In the genomic region with DNA sequence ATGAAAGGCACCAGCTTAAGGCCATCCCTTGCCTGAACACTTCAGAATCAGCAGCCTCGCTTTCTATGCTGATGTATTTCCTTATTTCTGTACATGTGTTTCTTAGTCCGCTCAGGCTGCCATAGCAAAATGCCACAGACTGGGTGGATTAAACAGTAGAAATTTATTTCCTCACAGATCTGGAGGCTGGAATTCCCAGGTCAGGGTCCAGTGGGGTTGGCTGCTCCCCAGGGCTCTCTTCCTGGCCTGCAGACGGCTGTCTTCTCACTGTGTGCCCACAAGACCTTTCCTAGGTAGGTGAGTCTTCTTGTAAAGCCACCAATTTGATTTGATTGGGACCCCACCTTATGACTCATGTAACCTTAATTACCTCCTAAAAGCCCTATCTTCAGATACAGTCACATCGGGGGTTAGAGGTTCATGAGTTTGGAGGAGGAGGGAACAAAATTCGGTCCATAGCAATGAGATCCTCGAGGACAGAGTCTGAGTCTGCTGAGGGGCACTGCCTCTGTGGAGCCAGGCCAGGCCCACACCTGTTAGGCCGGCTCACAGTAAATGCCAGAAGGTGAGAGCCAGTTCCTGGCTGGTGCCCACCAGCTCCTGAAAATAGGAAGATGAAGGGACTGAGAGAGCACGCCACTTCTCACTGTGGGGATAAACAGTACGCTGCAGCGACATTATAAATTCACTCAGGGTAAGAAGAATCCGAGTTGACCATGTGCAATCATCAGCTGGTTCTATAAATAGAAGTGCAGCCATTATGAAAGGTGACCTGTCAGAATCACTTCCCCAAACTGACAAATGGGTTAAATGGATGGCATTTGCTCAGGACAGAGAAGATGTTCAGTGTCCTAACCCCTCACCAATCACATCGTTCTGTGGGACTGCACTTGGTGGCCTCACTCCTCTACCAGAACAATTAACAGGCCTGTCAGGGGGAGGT, we compare ENCODE assay signal across 20 cellular contexts. TPM values are rescaled to one million over a fixed set of nuclear protein-coding genes. Genes with fewer than 3 reads are reported as not detected.
DNase-seq lines count a peak whose midpoint lies in the region; ATAC-seq, FAIRE-seq and TF ChIP-seq lines count a peak whose summit lies in the region.
"Had no signal": no experiment of that assay in that cellular context is flagged by ENCODE, and none has a peak within 500 bp of the region (broad histone marks: within the 10 kb centered on the region; RNA-seq: fewer than 3 reads in every experiment).

No MANE protein-coding gene starts in this region.

- no peaks in the 10 kb centered on the region for H4K20me1 ChIP-seq in keratinocyte (ENCODE audit: control insufficient read depth, extremely low read depth, insufficient read depth, low read length)

- no peaks in the 10 kb centered on the region for H3K9me1 ChIP-seq in keratinocyte (ENCODE audit: control insufficient read depth, extremely low read depth, insufficient read depth, low read length)

- H3K9me3 ChIP-seq in keratinocyte (ENCODE audit: control insufficient read depth, low read depth, low read length), result no peaks in the 10 kb centered on the region
- H3K9me3 ChIP-seq: adrenal gland had no signal

- peak; percentile 14 for DNase-seq in SIG-M5 treated with dmso at 0.1 percent for 504 hours (lab: John Stamatoyannopoulos, UW; ENCODE audit: unreplicated experiment)
- DNase-seq in SIG-M5 (lab: John Stamatoyannopoulos, UW), result no peak
- peak; percentile 83 for DNase-seq in NOMO-1 treated with DMSO at 0.1 percent for 48 hours (lab: John Stamatoyannopoulos, UW; ENCODE audit: unreplicated experiment)
- no peak for DNase-seq in keratinocyte (ENCODE audit: low read depth, low spot score)
- DNase-seq in T-helper 2 cell, result no peak
- DNase-seq in NCI-H1694 treated with DMSO at 0.1 percent for 48 hours (lab: John Stamatoyannopoulos, UW), result no peak
- no peak for DNase-seq in AML-193 (lab: John Stamatoyannopoulos, UW)
- DNase-seq: activated CD4-positive, alpha-beta T cell treated with anti-CD3 and anti-CD28 coated beads for 48 hours; activated T-cell treated with anti-CD3 and anti-CD28 coated beads, Interleukin-2, amount 50 U/mL, for 48 hours; adrenal gland; CD4-positive, CD25-positive, alpha-beta regulatory T cell; cerebellar nuclear complex; erythroblast; heart right ventricle; left ventricle myocardium superior; stimulated activated naive CD8-positive, alpha-beta T cell treated with anti-CD3 and anti-CD28 coated beads, Interleukin-15, amount 100 ng/mL, for 72 hours had no signal

- H2AFZ ChIP-seq in keratinocyte (ENCODE audit: control insufficient read depth, low read length), result no peak overlapping the region

- no peaks in the 10 kb centered on the region for H3K27me3 ChIP-seq in keratinocyte (ENCODE audit: control insufficient read depth, extremely low read depth, insufficient read depth, low read length)
- H3K27me3 ChIP-seq: adrenal gland had no signal

- H3K36me3 ChIP-seq in keratinocyte (ENCODE audit: control insufficient read depth in 2 of 2, extremely low read depth in 1 of 2, insufficient read depth in 2 of 2, low read length in 2 of 2), result no peaks in the 10 kb centered on the region
- H3K36me3 ChIP-seq: adrenal gland, heart right ventricle had no signal

- H3K4me1 ChIP-seq in keratinocyte (ENCODE audit: control insufficient read depth, extremely low read depth, insufficient read depth, low read length), result peaks cover 12% of the 10 kb centered on the region
- H3K4me1 ChIP-seq: adrenal gland, heart right ventricle had no signal

- H3K27ac ChIP-seq in keratinocyte (ENCODE audit: control insufficient read depth, insufficient read depth, low read length), result no peak overlapping the region
- H3K27ac ChIP-seq: 22Rv1, adrenal gland, heart right ventricle had no signal

- H3K4me3 ChIP-seq in keratinocyte (ENCODE audit: control insufficient read depth in 2 of 3, extremely low read depth in 1 of 3, insufficient read depth in 2 of 3, low read depth in 1 of 3, low read length in 3 of 3), result no peak overlapping the region
- H3K4me3 ChIP-seq: adrenal gland, heart right ventricle had no signal

- no peaks in the 10 kb centered on the region for H3K79me2 ChIP-seq in keratinocyte (ENCODE audit: control insufficient read depth, insufficient read depth, low read length)

- no peak for ATAC-seq in GM19328 (IDR thresholded peaks at IDR 0.05; ENCODE audit: unreplicated experiment)
- ATAC-seq: heart right ventricle; left ventricle myocardium superior; Panc1; stimulated activated naive CD8-positive, alpha-beta T cell treated with anti-CD3 and anti-CD28 coated beads, Interleukin-15, amount 100 ng/mL, for 72 hours had no signal

- no peak overlapping the region for H3K4me2 ChIP-seq in keratinocyte (ENCODE audit: control insufficient read depth, extremely low read depth, insufficient read depth, low read depth, low read length)

- peak; percentile 29 for FAIRE-seq in keratinocyte (lab: Jason Lieb, UNC)

- dilution Hi-C loops in keratinocyte (cut with MboI; ENCODE audit: extremely low pct_ligation_motif_present, low sequenced_read_pairs), result no loop called here

- no peak overlapping the region for H3K9ac ChIP-seq in keratinocyte (ENCODE audit: control insufficient read depth, extremely low read depth, insufficient read depth, low read length)

- TF ChIP-seq CTCF in keratinocyte (optimal IDR thresholded peaks at IDR 0.05 in 1 of 3, IDR thresholded peaks at IDR 0.05 in 1 of 3, conservative IDR thresholded peaks at IDR 0.05 in 1 of 3; ENCODE audit: extremely low read depth in 1 of 3, insufficient read depth in 2 of 3, low read length in 3 of 3), result no peak

RNA-seq across cellular contexts. Expression of a gene that starts 41.1 kb away (rescaled TPM):
- polyA plus RNA-seq in keratinocyte, result not detected in 3 replicates
- not detected for polyA plus RNA-seq in keratinocyte (2011; ENCODE audit: low read depth)
- not detected in 2 replicates for polyA plus RNA-seq in keratinocyte (2011; cell fraction: cytosol; rRNA removed)
- polyA plus RNA-seq in keratinocyte (2011; cell fraction: nucleus; rRNA removed), result not detected in 2 replicates
- polyA plus RNA-seq in keratinocyte (2012; ENCODE audit: low replicate concordance), result 0.06 TPM in 1 of 2 replicates, not detected in the other
- polyA minus RNA-seq in keratinocyte, result not detected in 3 replicates
- polyA minus RNA-seq in keratinocyte (2011; cell fraction: cytosol; rRNA and poly(A)+ RNA removed), result not detected
- not detected in 2 replicates for polyA minus RNA-seq in keratinocyte (2011; cell fraction: nucleus; rRNA and poly(A)+ RNA removed)
- polyA plus RNA-seq: CD4-positive, CD25-positive, alpha-beta regulatory T cell; neural cell had no signal

RNA-seq across cellular contexts. Expression of a gene that starts 58.1 kb away (rescaled TPM):
- polyA plus RNA-seq in keratinocyte, result 29.4 to 36.1 TPM (median 32.0 TPM) in 3 replicates
- polyA plus RNA-seq in keratinocyte (2011; ENCODE audit: low read depth), result 6.0 TPM
- polyA plus RNA-seq in keratinocyte (2011; cell fraction: cytosol; rRNA removed), result 24.5 and 28.3 TPM in 2 replicates
- 29.0 and 33.6 TPM in 2 replicates for polyA plus RNA-seq in keratinocyte (2011; cell fraction: nucleus; rRNA removed)
- polyA plus RNA-seq in keratinocyte (2012; ENCODE audit: low replicate concordance), result 19.4 and 41.0 TPM in 2 replicates
- polyA minus RNA-seq in keratinocyte, result 43.7 to 57.4 TPM (median 49.2 TPM) in 3 replicates
- polyA minus RNA-seq in keratinocyte (2011; cell fraction: cytosol; rRNA and poly(A)+ RNA removed), result 31.1 TPM
- polyA minus RNA-seq in keratinocyte (2011; cell fraction: nucleus; rRNA and poly(A)+ RNA removed), result 14.5 and 18.1 TPM in 2 replicates

Comparison
In these comparisons a context has a peak if more than half of its experiments do, and no peak if none do; other contexts are left out.
1. DNase-seq: peak in SIG-M5 treated with dmso at 0.1 percent for 504 hours (single experiment) and NOMO-1 treated with DMSO at 0.1 percent for 48 hours (single experiment); none in SIG-M5 (single experiment), keratinocyte (single experiment), T-helper 2 cell (0 of 5), NCI-H1694 treated with DMSO at 0.1 percent for 48 hours (single experiment) and AML-193 (0 of 2).